Comparison of ENCODE assay signal across 10 cellular contexts in genomic region chr9:20940447-20941176, GRCh38.
DNase-seq lines count a peak whose midpoint lies in the region; FAIRE-seq and TF ChIP-seq lines count a peak whose summit lies in the region.
"Had no signal": no experiment of that assay in that cellular context is flagged by ENCODE, and none has a peak within 500 bp of the region (broad histone marks: within the 10 kb centered on the region; RNA-seq: fewer than 3 reads in every experiment).

No MANE protein-coding gene starts in this region.

- FAIRE-seq in H54 (lab: Jason Lieb, UNC): peak; percentile 15

- no peak for TF ChIP-seq CTCF in nephron progenitor cell (IDR thresholded peaks at IDR 0.05)
- TF ChIP-seq CTCF in WERI-Rb-1 (IDR thresholded peaks at IDR 0.05; ENCODE audit: low read depth, low read length): no peak

- H3K27me3 Mint-ChIP-seq in nephron progenitor cell (ENCODE audit: low read depth, poor library complexity): no peaks in the 10 kb centered on the region
- H3K27me3 Mint-ChIP-seq: stimulated activated naive CD8-positive, alpha-beta T cell treated with anti-CD3 and anti-CD28 coated beads, Interleukin-15, Interleukin-2, amounts not matched to agents 100 ng/mL and 50 ng/mL, for 24 hours had no signal

- DNase-seq in NCI-H82 (lab: John Stamatoyannopoulos, UW): peak; percentile 36
- no peak for DNase-seq in NCI-H82 treated with DMSO at 0.1 percent for 48 hours (lab: John Stamatoyannopoulos, UW; ENCODE audit: unreplicated experiment)
- no peak for DNase-seq in H54 (ENCODE audit: insufficient read length, low spot score)
- no peak for DNase-seq in nephron progenitor cell
- no peak for DNase-seq in DMS153 (lab: John Stamatoyannopoulos, UW)
- DNase-seq in NCI-H510A treated with DMSO at 0.1 percent for 48 hours (lab: John Stamatoyannopoulos, UW): no peak
- no peak for DNase-seq in WERI-Rb-1

- H3K27me3 ChIP-seq in WERI-Rb-1 (ENCODE audit: insufficient read depth, low read depth, severe bottlenecking): no peaks in the 10 kb centered on the region
- H3K27me3 ChIP-seq: colonic mucosa had no signal

- no peak for TF ChIP-seq RAD21 in Ishikawa (IDR thresholded peaks at IDR 0.05; ENCODE audit: low read depth)

- peaks cover 18% of the 10 kb centered on the region for H3K36me3 Mint-ChIP-seq in nephron progenitor cell (ENCODE audit: low read depth)

- H3K27ac ChIP-seq in WERI-Rb-1: no peak overlapping the region
- H3K27ac ChIP-seq: colonic mucosa had no signal

- no peak overlapping the region for H3K4me3 ChIP-seq in WERI-Rb-1 (ENCODE audit: low read depth, low read length)
- H3K4me3 ChIP-seq: colonic mucosa had no signal

- no peak overlapping the region for H3K4me3 Mint-ChIP-seq in nephron progenitor cell
- H3K4me3 Mint-ChIP-seq: stimulated activated naive CD8-positive, alpha-beta T cell treated with anti-CD3 and anti-CD28 coated beads, Interleukin-15, Interleukin-2, amounts not matched to agents 100 ng/mL and 50 ng/mL, for 24 hours had no signal

- peak overlapping the region; percentile 77 for H3K27ac Mint-ChIP-seq in nephron progenitor cell
- H3K27ac Mint-ChIP-seq: stimulated activated naive CD8-positive, alpha-beta T cell treated with anti-CD3 and anti-CD28 coated beads, Interleukin-15, Interleukin-2, amounts not matched to agents 100 ng/mL and 50 ng/mL, for 24 hours had no signal

- no peak for TF ChIP-seq EP300 in Ishikawa (IDR thresholded peaks at IDR 0.05; ENCODE audit: borderline replicate concordance)

- H3K36me3 ChIP-seq in WERI-Rb-1: no peaks in the 10 kb centered on the region
- H3K36me3 ChIP-seq: colonic mucosa had no signal

- peaks cover 11% of the 10 kb centered on the region for H3K9me3 Mint-ChIP-seq in nephron progenitor cell
- H3K9me3 Mint-ChIP-seq: stimulated activated naive CD8-positive, alpha-beta T cell treated with anti-CD3 and anti-CD28 coated beads, Interleukin-15, Interleukin-2, amounts not matched to agents 100 ng/mL and 50 ng/mL, for 24 hours had no signal

- H3K4me1 Mint-ChIP-seq in nephron progenitor cell: peaks cover 10% of the 10 kb centered on the region

- TF ChIP-seq POLR2A in H54 (IDR thresholded peaks at IDR 0.05; ENCODE audit: low read depth, low read length): no peak

- no peaks in the 10 kb centered on the region for H3K9me3 ChIP-seq in WERI-Rb-1 (ENCODE audit: severe bottlenecking)
- H3K9me3 ChIP-seq: colonic mucosa had no signal

TF ChIP-seq in Ishikawa, 13 proteins besides CTCF, POLR2A, EP300 and RAD21:
- 0 out of 2 replicates have a peak, but pooled peaks have one; percentile 18 for TF ChIP-seq MAX (IDR thresholded peaks at IDR 0.05)
- no peak for TF ChIP-seq FOXM1 (IDR thresholded peaks at IDR 0.05; ENCODE audit: borderline replicate concordance, low read depth)
TF ChIP-seq in Ishikawa: peak in this region for 1.
